Comparison of ENCODE assay signal across 1 cellular context in genomic region chr6:108260809-108261569, GRCh38.
TF ChIP-seq lines count a peak whose summit lies in the region.

TSS of gene SNX3 (minus strand) at chr6:108261040. CDS start at chr6:108260921, 119 bp downstream.

TF ChIP-seq in GM12878, 131 proteins besides CTCF, POLR2A, EP300 and RAD21 (continued from another document and continues in another):
- TF ChIP-seq SIX5 (IDR thresholded peaks at IDR 0.05; ENCODE audit: low read depth, low read length, severe bottlenecking) (peak; percentile 74), USF1 (IDR thresholded peaks at IDR 0.05; ENCODE audit: borderline replicate concordance, extremely low read length, insufficient read depth, low read depth, low read length) (peak; percentile 25), ATF2 (IDR thresholded peaks at IDR 0.05; ENCODE audit: low read length) (no peak; the same call in 1 of the 2 replicates), SPI1 (IDR thresholded peaks at IDR 0.05; ENCODE audit: borderline replicate concordance, insufficient read depth, low read depth, low read length) (peak; percentile 15; the same call in 1 of the 2 replicates), SRF (IDR thresholded peaks at IDR 0.05; ENCODE audit: low read depth in 2 of 2, low read length in 2 of 2) (peak in 1 of 2 experiments; percentile 59; a peak in 1 of 4 replicates), CBFB (IDR thresholded peaks at IDR 0.05; ENCODE audit: low read depth) (peak; percentile 68), ASH2L (IDR thresholded peaks at IDR 0.05; ENCODE audit: borderline replicate concordance, low read depth) (0 out of 2 replicates have a peak, but pooled peaks have one; percentile 79), RUNX3 (IDR thresholded peaks at IDR 0.05; ENCODE audit: low read length) (peak; percentile 75), JUND (IDR thresholded peaks at IDR 0.05; ENCODE audit: low read depth, low read length) (no peak), EED (IDR thresholded peaks at IDR 0.05; ENCODE audit: low read depth) (peak; percentile 64), MXI1 (IDR thresholded peaks at IDR 0.05; ENCODE audit: low read depth, low read length) (peak; percentile 80), TBL1XR1 (IDR thresholded peaks at IDR 0.05; ENCODE audit: low read depth, low read length) (no peak), IKZF1 (conservative IDR thresholded peaks at IDR 0.05) (peak; percentile 98), POU2F2 (IDR thresholded peaks at IDR 0.05; ENCODE audit: borderline replicate concordance, low read depth, low read length) (peak; percentile 41; the same call in 1 of the 3 replicates), ZSCAN29 (IDR thresholded peaks at IDR 0.05) (no peak), HDAC6 (IDR thresholded peaks at IDR 0.05; ENCODE audit: unreplicated experiment) (no peak), BACH1 (IDR thresholded peaks at IDR 0.05; ENCODE audit: borderline replicate concordance) (peak; percentile 67), TCF12 (IDR thresholded peaks at IDR 0.05; ENCODE audit: low read depth, low read length) (peak; percentile 51; the same call in 1 of the 2 replicates), NR2C1 (IDR thresholded peaks at IDR 0.05) (peak; percentile 47), CREB1 (IDR thresholded peaks at IDR 0.05; ENCODE audit: low read depth) (no peak; the same call in 1 of the 2 replicates), CHD4 (IDR thresholded peaks at IDR 0.05) (no peak), ZNF274 (IDR thresholded peaks at IDR 0.05; ENCODE audit: insufficient read depth, insufficient read length) (no peak), DPF2 (IDR thresholded peaks at IDR 0.05) (peak; percentile 79), MYC (IDR thresholded peaks at IDR 0.05; ENCODE audit: insufficient read depth, insufficient read length, insufficient replicate concordance, low read length, severe bottlenecking) (peak; percentile 31), SP1 (IDR thresholded peaks at IDR 0.05; ENCODE audit: low read depth, low read length) (peak; percentile 50), REST (IDR thresholded peaks at IDR 0.05; ENCODE audit: low read depth, low read length) (no peak), BCLAF1 (IDR thresholded peaks at IDR 0.05) (no peak), BMI1 (IDR thresholded peaks at IDR 0.05; ENCODE audit: borderline replicate concordance) (no peak), ZNF592 (IDR thresholded peaks at IDR 0.05) (no peak), PRDM15 (CRISPR knock-in tag; IDR thresholded peaks at IDR 0.05) (no peak), KAT2A (conservative IDR thresholded peaks at IDR 0.05; ENCODE audit: control insufficient read depth, low read depth, low read length) (no peak), ZNF217 (IDR thresholded peaks at IDR 0.05) (peak; percentile 44; the same call in 1 of the 2 replicates), ZNF24 (IDR thresholded peaks at IDR 0.05) (peak; percentile 48; the same call in 1 of the 2 replicates), SMARCA5 (IDR thresholded peaks at IDR 0.05) (peak; percentile 60; the same call in 1 of the 2 replicates), PAX8 (IDR thresholded peaks at IDR 0.05) (no peak), EGR1 (IDR thresholded peaks at IDR 0.05; ENCODE audit: borderline replicate concordance in 1 of 2, low read depth in 2 of 2, low read length in 2 of 2) (peak; percentile 40 to 52; a peak in 2 of 3 replicates), ZBTB40 (IDR thresholded peaks at IDR 0.05; ENCODE audit: borderline replicate concordance) (peak; percentile 79; the same call in 1 of the 2 replicates), TCF7 (IDR thresholded peaks at IDR 0.05; ENCODE audit: borderline replicate concordance) (no peak), CREM (IDR thresholded peaks at IDR 0.05; ENCODE audit: low read depth) (peak; percentile 58; the same call in 1 of the 2 replicates)
